Comparison of ENCODE assay signal across 13 cellular contexts in genomic region chr5:116696356-116696755, GRCh38.
DNase-seq lines count a peak whose midpoint lies in the region; ATAC-seq and TF ChIP-seq lines count a peak whose summit lies in the region.
"Had no signal": no experiment of that assay in that cellular context is flagged by ENCODE, and none has a peak within 500 bp of the region (broad histone marks: within the 10 kb centered on the region; RNA-seq: fewer than 3 reads in every experiment).

No MANE protein-coding gene starts in this region.

- no peaks in the 10 kb centered on the region for H3K79me2 ChIP-seq in smooth muscle cell (ENCODE audit: low read depth)

- H3K4me2 ChIP-seq in smooth muscle cell: no peak overlapping the region

- H2AFZ ChIP-seq in smooth muscle cell (ENCODE audit: low read depth): peak overlapping the region; percentile 16

- H3K27ac ChIP-seq in HUES64 (ENCODE audit: low read depth, low read length): peak overlapping the region; percentile 80
- H3K27ac ChIP-seq in smooth muscle cell (ENCODE audit: low read depth): no peak overlapping the region
- H3K27ac ChIP-seq: 22Rv1, ovary had no signal

- no peaks in the 10 kb centered on the region for H4K20me1 ChIP-seq in smooth muscle cell (ENCODE audit: low read depth)

- peak overlapping the region; percentile 46; the same call in 1 of the 2 replicates for H3K9ac ChIP-seq in HUES64 (ENCODE audit: low read depth, low read length)
- H3K9ac ChIP-seq in smooth muscle cell (ENCODE audit: low read depth): no peak overlapping the region

- H3K36me3 ChIP-seq in HUES64 (ENCODE audit: insufficient read depth, low read length): no peaks in the 10 kb centered on the region
- H3K36me3 ChIP-seq in smooth muscle cell (ENCODE audit: low read depth): no peaks in the 10 kb centered on the region
- H3K36me3 ChIP-seq: ovary had no signal

- no peaks in the 10 kb centered on the region for H3F3A ChIP-seq in smooth muscle cell (ENCODE audit: low read depth)

- no peaks in the 10 kb centered on the region for H3K9me3 ChIP-seq in HUES64 (ENCODE audit: insufficient read depth, low read depth, low read length)
- H3K9me3 ChIP-seq in smooth muscle cell (replicated peaks; ENCODE audit: low read depth): no peaks in the 10 kb centered on the region
- H3K9me3 ChIP-seq: ovary had no signal

- peak; percentile 76 for ATAC-seq in HG02840 (IDR thresholded peaks at IDR 0.05; ENCODE audit: low FRiP score, unreplicated experiment)
- no peak for ATAC-seq in HG03521 (IDR thresholded peaks at IDR 0.05; ENCODE audit: unreplicated experiment)

- H3K4me3 ChIP-seq in HUES64 (ENCODE audit: low read length) (no peak overlapping the region), smooth muscle cell (no peak overlapping the region)
- H3K4me3 ChIP-seq: ovary had no signal

- WGBS in HUES64: 19% methylated on average over 5 of the region's 5 CpGs
- WGBS in smooth muscle cell (ENCODE audit: low lambda C conversion rate): 15% methylated on average over 5 of the region's 5 CpGs

- H3K4me1 ChIP-seq in HUES64 (ENCODE audit: insufficient read depth, low read length): peaks cover 13% of the 10 kb centered on the region
- peaks cover 7% of the 10 kb centered on the region for H3K4me1 ChIP-seq in smooth muscle cell (ENCODE audit: low read depth)

- no peaks in the 10 kb centered on the region for H3K27me3 ChIP-seq in HUES64 (ENCODE audit: insufficient read depth, low read length)
- H3K27me3 ChIP-seq in smooth muscle cell (ENCODE audit: low read depth): no peaks in the 10 kb centered on the region
- H3K27me3 ChIP-seq: ovary had no signal

- DNase-seq in DMS 273 (lab: John Stamatoyannopoulos, UW; ENCODE audit: unreplicated experiment): peak; percentile 4
- DNase-seq in DMS 273 treated with DMSO at 0.1 percent for 48 hours (lab: John Stamatoyannopoulos, UW): no peak
- DNase-seq in smooth muscle cell (lab: John Stamatoyannopoulos, UW; ENCODE audit: unreplicated experiment): no peak
- DNase-seq in stimulated activated CD4-positive, alpha-beta T cell treated with anti-CD3 and anti-CD28 coated beads, Interleukin-12 subunit alpha, Interleukin-12 subunit beta, amount 100 ng/mL, for 4 hours: no peak
- DNase-seq in HPDE6-E6E7 (ENCODE audit: extremely low spot score): no peak
- DNase-seq: DMS79 treated with DMSO at 0.1 percent for 48 hours, kidney, NCI-H510A, ovary had no signal

- no peak for TF ChIP-seq CTCF in smooth muscle cell (IDR thresholded peaks at IDR 0.05; ENCODE audit: borderline replicate concordance, insufficient read depth, poor library complexity, severe bottlenecking)
